In genomic region chr12:54369597-54370217, GRCh38 we compare ENCODE assay signal across 11 cellular contexts. TPM values are rescaled to one million over a fixed set of nuclear protein-coding genes. Genes with fewer than 3 reads are reported as not detected.
DNase-seq lines count a peak whose midpoint lies in the region; ATAC-seq and TF ChIP-seq lines count a peak whose summit lies in the region.
"Had no signal": no experiment of that assay in that cellular context is flagged by ENCODE, and none has a peak within 500 bp of the region (broad histone marks: within the 10 kb centered on the region; RNA-seq: fewer than 3 reads in every experiment).

No MANE protein-coding gene starts in this region.

- POLR2A ChIA-PET in MCF 10A (lab: Yijun Ruan, JAX): interaction anchor here (0.7 to 2.0 kb wide), 6 partner anchors 10 to 90 kb away, joined by 3 to 20 read pairs (median 4); partner anchors contain the start of genes CBX5 and HNRNPA1
- POLR2A ChIA-PET in naive thymus-derived CD8-positive, alpha-beta T cell (lab: Charles Lee): no interaction called here

- TF ChIP-seq POLR2A in uterus (IDR thresholded peaks at IDR 0.05): no peak

- H3K4me2 ChIP-seq in mammary epithelial cell (ENCODE audit: insufficient read depth, low read depth, low read length): no peak overlapping the region

- H3K36me3 ChIP-seq in mammary epithelial cell (ENCODE audit: insufficient read depth, low read length) (peaks cover 18% of the 10 kb centered on the region), duodenal mucosa (ENCODE audit: control insufficient read depth in 1 of 2, insufficient read depth in 2 of 2, low read length in 2 of 2) (no peaks in the 10 kb centered on the region), uterus (no peaks in the 10 kb centered on the region)

- no peak overlapping the region for H3K9ac ChIP-seq in mammary epithelial cell (ENCODE audit: insufficient read depth, low read length)
- H3K9ac ChIP-seq in duodenal mucosa (ENCODE audit: low read depth in 1 of 2, low read length in 2 of 2): no peak overlapping the region

- no peaks in the 10 kb centered on the region for H3K36me3 Mint-ChIP-seq in MCF 10A (ENCODE audit: insufficient read depth, unreplicated experiment)
- no peaks in the 10 kb centered on the region for H3K36me3 Mint-ChIP-seq in naive thymus-derived CD8-positive, alpha-beta T cell

- TF ChIP-seq CTCF in MCF 10A (IDR thresholded peaks at IDR 0.05; ENCODE audit: unreplicated experiment): no peak
- TF ChIP-seq CTCF in mammary epithelial cell (conservative IDR thresholded peaks at IDR 0.05 in 1 of 2, IDR thresholded peaks at IDR 0.05 in 1 of 2; ENCODE audit: extremely low read depth in 1 of 2, insufficient read depth in 1 of 2, low read depth in 1 of 2, low read length in 2 of 2): no peak
- no peak for TF ChIP-seq CTCF in uterus (IDR thresholded peaks at IDR 0.05)

- H3K27ac Mint-ChIP-seq in MCF 10A (ENCODE audit: low read depth, unreplicated experiment): no peak overlapping the region
- peak overlapping the region in 2 of 10 donors; percentile 40 to 65 for H3K27ac Mint-ChIP-seq in naive thymus-derived CD8-positive, alpha-beta T cell

- no peak for DNase-seq in MCF 10A (ENCODE audit: unreplicated experiment)
- DNase-seq in mammary epithelial cell: no peak
- peak in 1 of 10 donors; percentile 61 for DNase-seq in naive thymus-derived CD8-positive, alpha-beta T cell
- DNase-seq in uterus: peak; percentile 47 to 57
- no peak for DNase-seq in COR-L47 (lab: John Stamatoyannopoulos, UW)
- DNase-seq: DMS153 had no signal

- intact Hi-C loops in MCF 10A (cut with micrococcal nuclease) (loop anchor here (1.0 to 10.0 kb wide), 4 partner anchors 10 to 365 kb away; partner anchors contain the start of genes HOXC8 and HOXC9), mammary epithelial cell (cut with micrococcal nuclease) (loop anchor here (1.0 to 10.0 kb wide), 6 partner anchors 10 to 365 kb away; partner anchors contain the start of genes HOXC5, HOXC8 and HOXC9), uterus (cut with DNase I; ENCODE audit: low total_unique reads) (loop anchor here (10.0 kb wide), 2 partner anchors 75 to 155 kb away; no protein-coding TSS in a partner anchor)

- no peaks in the 10 kb centered on the region for H3K27me3 Mint-ChIP-seq in MCF 10A (ENCODE audit: insufficient read depth, unreplicated experiment)
- H3K27me3 Mint-ChIP-seq in naive thymus-derived CD8-positive, alpha-beta T cell: no peaks in the 10 kb centered on the region

- no peaks in the 10 kb centered on the region for H3K9me3 Mint-ChIP-seq in MCF 10A (ENCODE audit: unreplicated experiment)
- no peaks in the 10 kb centered on the region for H3K9me3 Mint-ChIP-seq in naive thymus-derived CD8-positive, alpha-beta T cell
- H3K9me3 Mint-ChIP-seq: effector memory CD8-positive, alpha-beta T cell had no signal

- in situ Hi-C loops in mammary epithelial cell (cut with MboI; ENCODE audit: low sequenced_read_pairs in 2 of 2): loop anchor here (5.0 to 25.0 kb wide), 2 partner anchors 147 to 357 kb away; partner anchors contain the start of genes HOXC8 (in 2 of the 2) and HOXC9 (in 2 of the 2)

- H3K79me2 ChIP-seq in mammary epithelial cell (ENCODE audit: insufficient read depth, low read length): peaks cover 2% of the 10 kb centered on the region

- H3K4me1 ChIP-seq in mammary epithelial cell (ENCODE audit: insufficient read depth, low read length) (peaks cover 40% of the 10 kb centered on the region), duodenal mucosa (ENCODE audit: control insufficient read depth in 1 of 2, insufficient read depth in 2 of 2, low read length in 2 of 2) (peaks cover 15 to 23% of the 10 kb centered on the region in 2 donors), uterus (no peaks in the 10 kb centered on the region)

- CTCF ChIA-PET in MCF 10A (lab: Yijun Ruan, JAX): interaction anchor here (0.6 to 5.8 kb wide), 17 partner anchors 9 to 528 kb away, joined by 3 to 109 read pairs (median 10); partner anchors contain the start of gene ZNF385A
- CTCF ChIA-PET in mammary epithelial cell (lab: Charles Lee; ENCODE audit: low non-redundant PET): interaction anchor here (0.6 to 1.0 kb wide), 2 partner anchors 13 to 21 kb away, joined by 3 to 5 read pairs; no protein-coding TSS in a partner anchor

- WGBS in mammary epithelial cell (ENCODE audit: low coverage, missing lambda C conversion rate): 83% methylated on average over 6 of the region's 27 CpGs

- H3K27me3 ChIP-seq in mammary epithelial cell (ENCODE audit: insufficient read depth, low read length) (no peaks in the 10 kb centered on the region), duodenal mucosa (ENCODE audit: control insufficient read depth in 1 of 2, insufficient read depth in 2 of 2, low read length in 2 of 2) (peaks cover 5 to 7% of the 10 kb centered on the region in 2 donors), uterus (no peaks in the 10 kb centered on the region)

- H3K4me3 ChIP-seq in mammary epithelial cell (replicated peaks in 1 of 3; ENCODE audit: insufficient read depth in 1 of 3, low read depth in 2 of 3, low read length in 3 of 3) (no peak overlapping the region), duodenal mucosa (ENCODE audit: low read depth in 1 of 2, low read length in 2 of 2) (peak overlapping the region; percentile 48 to 58), uterus (peak overlapping the region; percentile 31 to 37)

- peaks cover 42% of the 10 kb centered on the region for H3K4me1 Mint-ChIP-seq in MCF 10A (ENCODE audit: insufficient read depth, unreplicated experiment)
- H3K4me1 Mint-ChIP-seq in naive thymus-derived CD8-positive, alpha-beta T cell: peaks cover 16 to 35% (median 30%) of the 10 kb centered on the region in 4 donors

- BruUV-seq in MCF 10A (replicated peaks; lab: Mats Ljungman, UMichigan) (no TSS peak), mammary epithelial cell (replicated peaks; lab: Mats Ljungman, UMichigan) (no TSS peak)

- peak overlapping the region; percentile 66 for H3K4me3 Mint-ChIP-seq in MCF 10A (ENCODE audit: unreplicated experiment)
- H3K4me3 Mint-ChIP-seq in naive thymus-derived CD8-positive, alpha-beta T cell: peak overlapping the region in 6 of 10 donors; percentile 54 to 75 (median 60)

- dilution Hi-C loops in mammary epithelial cell (cut with HindIII; ENCODE audit: low sequenced_read_pairs): loop anchor here (25.0 kb wide), 1 partner anchor 357 kb away; the partner anchor contains the start of genes HOXC8 and HOXC9

- H2AFZ ChIP-seq in mammary epithelial cell (ENCODE audit: low read depth, low read length): no peak overlapping the region

- no peak for ATAC-seq in naive thymus-derived CD8-positive, alpha-beta T cell
- ATAC-seq in GM19324 (IDR thresholded peaks at IDR 0.05; ENCODE audit: low FRiP score, unreplicated experiment): no peak
- no peak for ATAC-seq in HG02840 (IDR thresholded peaks at IDR 0.05; ENCODE audit: low FRiP score, unreplicated experiment)

- H3K9me3 ChIP-seq in mammary epithelial cell (replicated peaks; ENCODE audit: insufficient read depth, low read length) (no peaks in the 10 kb centered on the region), duodenal mucosa (ENCODE audit: control insufficient read depth in 1 of 2, low read length in 2 of 2) (no peaks in the 10 kb centered on the region), uterus (no peaks in the 10 kb centered on the region)

- H3K27ac ChIP-seq in mammary epithelial cell (ENCODE audit: insufficient read depth, low read depth, low read length) (no peak overlapping the region), duodenal mucosa (ENCODE audit: low read depth, low read length) (no peak overlapping the region), uterus (peak overlapping the region; percentile 65 to 70)

- no peaks in the 10 kb centered on the region for H4K20me1 ChIP-seq in mammary epithelial cell (ENCODE audit: insufficient read depth, low read length)

RNA-seq across cellular contexts. Expression of gene GPR84, which starts 5.4 kb away (rescaled TPM):
- total RNA-seq in MCF 10A (2022) (0.17 TPM in 1 of 2 replicates, not detected in the other), mammary epithelial cell (under 1 TPM; 0.17 to 0.33 TPM), uterus (under 1 TPM in 2 of 4 donors, not detected in 2; 0.21 to 0.27 TPM)
- polyA plus RNA-seq in mammary epithelial cell: 0.11 TPM
- polyA minus RNA-seq in mammary epithelial cell: not detected
- total RNA-seq in naive thymus-derived CD8-positive, alpha-beta T cell: not detected
- polyA plus RNA-seq in naive thymus-derived CD8-positive, alpha-beta T cell: not detected
- total RNA-seq: NCI-H460 had no signal

RNA-seq across cellular contexts. Expression of gene ZNF385A, which starts 14.8 kb away (rescaled TPM):
- total RNA-seq in MCF 10A (2022) (8.3 and 9.0 TPM in 2 replicates), mammary epithelial cell (100 to 1,000 TPM in 1 of 2 donors, 10 to 100 TPM in 1; 16.0 to 102 TPM), uterus (10 to 100 TPM in 1 of 4 donors, 1 to 10 TPM in 1, under 1 TPM in 2; 0.26 to 16.9 (median 3.2) TPM)
- 11.7 TPM for polyA plus RNA-seq in mammary epithelial cell
- 124 TPM for polyA minus RNA-seq in mammary epithelial cell
- 1 to 10 TPM; 1.7 to 3.2 TPM for total RNA-seq in naive thymus-derived CD8-positive, alpha-beta T cell
- under 1 TPM in 1 of 3 donors, not detected in 2; 0.42 TPM for polyA plus RNA-seq in naive thymus-derived CD8-positive, alpha-beta T cell

RNA-seq across cellular contexts. Expression of gene COPZ1, which starts 44.8 kb away (rescaled TPM):
- total RNA-seq in MCF 10A (2022) (207 and 299 TPM in 2 replicates), mammary epithelial cell (100 to 1,000 TPM; 113 to 155 TPM), uterus (100 to 1,000 TPM in 3 of 4 donors, 10 to 100 TPM in 1; 32.3 to 141 (median 120) TPM)
- 172 TPM for polyA plus RNA-seq in mammary epithelial cell
- 168 TPM for polyA minus RNA-seq in mammary epithelial cell
- total RNA-seq in naive thymus-derived CD8-positive, alpha-beta T cell: 10 to 100 TPM; 79.0 to 83.5 TPM
- polyA plus RNA-seq in naive thymus-derived CD8-positive, alpha-beta T cell: 100 to 1,000 TPM; 128 to 152 (median 132) TPM

RNA-seq across cellular contexts. Expression of gene ITGA5, which starts 49.4 kb away (rescaled TPM):
- total RNA-seq in MCF 10A (2022) (110 and 184 TPM in 2 replicates), mammary epithelial cell (100 to 1,000 TPM in 1 of 2 donors, 10 to 100 TPM in 1; 74.2 to 128 TPM), uterus (100 to 1,000 TPM in 2 of 4 donors, 10 to 100 TPM in 2; 69.7 to 223 (median 99.4) TPM)
- 119 TPM for polyA plus RNA-seq in mammary epithelial cell
- polyA minus RNA-seq in mammary epithelial cell: 238 TPM
- total RNA-seq in naive thymus-derived CD8-positive, alpha-beta T cell: 100 to 1,000 TPM; 126 to 127 TPM
- 10 to 100 TPM; 13.4 to 44.5 (median 19.7) TPM for polyA plus RNA-seq in naive thymus-derived CD8-positive, alpha-beta T cell

Comparison
In these comparisons a context has a peak if more than half of its experiments do, and no peak if none do; other contexts are left out.
1. DNase-seq: peak in uterus (2 of 2); none in MCF 10A (single experiment), mammary epithelial cell (single experiment) and COR-L47 (single experiment).
2. H3K27ac ChIP-seq: peak in uterus (2 of 2); none in mammary epithelial cell (single experiment) and duodenal mucosa (single experiment).
3. H3K4me3 ChIP-seq: peak in duodenal mucosa (2 of 2) and uterus (2 of 2); none in mammary epithelial cell (0 of 3).